ENCODE assay signal across 10 cellular contexts in genomic region chr4:5037553-5038551, GRCh38. TPM values are rescaled to one million over a fixed set of nuclear protein-coding genes. Genes with fewer than 3 reads are reported as not detected.
DNase-seq lines count a peak whose midpoint lies in the region; ATAC-seq and TF ChIP-seq lines count a peak whose summit lies in the region.
"Had no signal": no experiment of that assay in that cellular context is flagged by ENCODE, and none has a peak within 500 bp of the region (broad histone marks: within the 10 kb centered on the region; RNA-seq: fewer than 3 reads in every experiment).

No MANE protein-coding gene starts in this region.

- H3K27ac ChIP-seq in SJSA1 = peak overlapping the region; percentile 82

- no peak for ATAC-seq in GM18858 (IDR thresholded peaks at IDR 0.05; ENCODE audit: unreplicated experiment)

- H3K36me3 ChIP-seq in SJSA1 = no peaks in the 10 kb centered on the region
- no peaks in the 10 kb centered on the region for H3K36me3 ChIP-seq in skeletal muscle satellite cell (ENCODE audit: insufficient read depth, low read length)

- H3K9me3 ChIP-seq in SJSA1 (replicated peaks) = no peaks in the 10 kb centered on the region
- no peaks in the 10 kb centered on the region for H3K9me3 ChIP-seq in skeletal muscle satellite cell (replicated peaks; ENCODE audit: low read length)

- TF ChIP-seq CTCF in fibroblast of pulmonary artery (IDR thresholded peaks at IDR 0.05; ENCODE audit: low read length, missing control alignments) = no peak

- H3K27me3 ChIP-seq in SJSA1 (replicated peaks) (no peaks in the 10 kb centered on the region), skeletal muscle satellite cell (ENCODE audit: control insufficient read depth, insufficient read depth, low read length) (no peaks in the 10 kb centered on the region)

- peak overlapping the region; percentile 54 for H3K4me2 ChIP-seq in skeletal muscle satellite cell (ENCODE audit: low read length)

- DNase-seq in GOT3 (lab: John Stamatoyannopoulos, UW) (peak; percentile 35), SJSA1 (ENCODE audit: low read depth in 1 of 2, low spot score in 2 of 2) (peak; percentile 40 to 86), fibroblast of pulmonary artery (ENCODE audit: low read depth) (peak; percentile 86), NCI-H2081 treated with DMSO at 0.1 percent for 48 hours (lab: John Stamatoyannopoulos, UW) (no peak), NCI-H510A treated with DMSO at 0.1 percent for 48 hours (lab: John Stamatoyannopoulos, UW) (no peak)
- no peak for DNase-seq in activated CD8-positive, alpha-beta memory T cell treated with anti-CD3 and anti-CD28 coated beads, Interleukin-2, amount 50 U/mL, for 48 hours
- DNase-seq: hypothalamus, NCI-H524 treated with DMSO at 0.1 percent for 48 hours had no signal

- H3K9ac ChIP-seq in skeletal muscle satellite cell (ENCODE audit: low read depth, low read length) = peak overlapping the region; percentile 6

- H3K4me3 ChIP-seq in SJSA1 (no peak overlapping the region), fibroblast of pulmonary artery (replicated peaks; ENCODE audit: low read depth, low read length) (no peak overlapping the region), skeletal muscle satellite cell (ENCODE audit: low read length) (no peak overlapping the region)

- peaks cover 18% of the 10 kb centered on the region for H3K4me1 ChIP-seq in SJSA1 (replicated peaks)
- H3K4me1 ChIP-seq in skeletal muscle satellite cell (ENCODE audit: control insufficient read depth, insufficient read depth, low read length) = peaks cover 43% of the 10 kb centered on the region

RNA-seq across cellular contexts. Expression of gene STK32B, which starts 13.4 kb away (rescaled TPM):
- total RNA-seq in SJSA1 (2014; rRNA removed; shearing (Covaris generic)) = 0.38 and 0.50 TPM in 2 replicates
- 1.3 and 1.7 TPM in 2 replicates for total RNA-seq in skeletal muscle satellite cell (2012; rRNA removed)

RNA-seq across cellular contexts. Expression of gene CYTL1, which starts 18.6 kb away (rescaled TPM):
- total RNA-seq in SJSA1 (2014; rRNA removed; shearing (Covaris generic)) = 0.76 and 1.3 TPM in 2 replicates
- total RNA-seq in skeletal muscle satellite cell (2012; rRNA removed) = 0.22 TPM in 1 of 2 replicates, not detected in the other

Comparison
In these comparisons a context has a peak if more than half of its experiments do, and no peak if none do; other contexts are left out.
1. DNase-seq: peak in GOT3 (single experiment), SJSA1 (2 of 2) and fibroblast of pulmonary artery (single experiment); none in NCI-H2081 treated with DMSO at 0.1 percent for 48 hours (single experiment), activated CD8-positive, alpha-beta memory T cell treated with anti-CD3 and anti-CD28 coated beads, Interleukin-2, amount 50 U/mL, for 48 hours (single experiment) and NCI-H510A treated with DMSO at 0.1 percent for 48 hours (single experiment).